In genomic region chr6:108531332-108531731, GRCh38 we compare ENCODE assay signal across 16 cellular contexts. TPM values are rescaled to one million over a fixed set of nuclear protein-coding genes. Genes with fewer than 3 reads are reported as not detected.
DNase-seq lines count a peak whose midpoint lies in the region; ATAC-seq, FAIRE-seq and TF ChIP-seq lines count a peak whose summit lies in the region.
"Had no signal": no experiment of that assay in that cellular context is flagged by ENCODE, and none has a peak within 500 bp of the region (broad histone marks: within the 10 kb centered on the region; RNA-seq: fewer than 3 reads in every experiment).

No MANE protein-coding gene starts in this region.

- H3K14ac ChIP-seq in H1 (ENCODE audit: insufficient read length): no peak overlapping the region

- no peaks in the 10 kb centered on the region for H3K36me3 Mint-ChIP-seq in neural progenitor cell
- no peaks in the 10 kb centered on the region for H3K36me3 Mint-ChIP-seq in activated CD8-positive, alpha-beta T cell treated with anti-CD3 and anti-CD28 coated beads, Interleukin-2, amount 10 ng/mL, durations not matched to agents 7 days and 5 days (ENCODE audit: low read depth)
- no peaks in the 10 kb centered on the region for H3K36me3 Mint-ChIP-seq in activated naive CD4-positive, alpha-beta T cell treated with anti-CD3 and anti-CD28 coated beads for 36 hours (ENCODE audit: low read depth)

- H3K4me3 Mint-ChIP-seq in neural progenitor cell: no peak overlapping the region
- no peak overlapping the region for H3K4me3 Mint-ChIP-seq in activated CD8-positive, alpha-beta T cell treated with anti-CD3 and anti-CD28 coated beads, Interleukin-2, amount 10 ng/mL, durations not matched to agents 7 days and 5 days
- no peak overlapping the region for H3K4me3 Mint-ChIP-seq in activated naive CD4-positive, alpha-beta T cell treated with anti-CD3 and anti-CD28 coated beads for 36 hours

- peak; percentile 36 for FAIRE-seq in H1 (lab: Jason Lieb, UNC)
- FAIRE-seq: A549, GM12878 had no signal

- H2AFZ ChIP-seq in H1 (ENCODE audit: low read length) (no peak overlapping the region), neural progenitor cell (replicated peaks) (no peak overlapping the region)

- no peak for TF ChIP-seq EP300 in H1 (IDR thresholded peaks at IDR 0.05; ENCODE audit: borderline replicate concordance in 1 of 2, low read depth in 2 of 2, low read length in 2 of 2)

- no peak overlapping the region for H4K8ac ChIP-seq in H1 (ENCODE audit: extremely low read depth, insufficient read depth, low read length)

- no peaks in the 10 kb centered on the region for H3F3A ChIP-seq in neural progenitor cell (ENCODE audit: low read depth)

- no peak for ATAC-seq in activated CD8-positive, alpha-beta T cell treated with anti-CD3 and anti-CD28 coated beads, Interleukin-2, amount 10 ng/mL, durations not matched to agents 7 days and 5 days
- ATAC-seq: A549, GM12878 had no signal

- TF ChIP-seq RAD21 in H1 (IDR thresholded peaks at IDR 0.05 in 1 of 2, conservative IDR thresholded peaks at IDR 0.05 in 1 of 2; ENCODE audit: low read depth in 2 of 2, low read length in 2 of 2): peak; percentile 57 to 75

- H3K56ac ChIP-seq in H1 (replicated peaks; ENCODE audit: insufficient read length, low read depth, low read length): no peak overlapping the region

- no peaks in the 10 kb centered on the region for H4K20me1 ChIP-seq in H1 (replicated peaks in 1 of 2; ENCODE audit: control insufficient read depth in 1 of 2, insufficient read depth in 2 of 2, low read length in 2 of 2)
- H4K20me1 ChIP-seq in neural progenitor cell (ENCODE audit: low read depth): no peaks in the 10 kb centered on the region

- H3K18ac ChIP-seq in H1 (ENCODE audit: extremely low read depth, low read length): no peak overlapping the region

- no peak overlapping the region for H2BK5ac ChIP-seq in H1 (ENCODE audit: low read depth, low read length)

- intact Hi-C loops in activated naive CD4-positive, alpha-beta T cell treated with anti-CD3 and anti-CD28 coated beads for 36 hours (cut with micrococcal nuclease): no loop called here

- no peak overlapping the region for H3K27ac Mint-ChIP-seq in neural progenitor cell
- H3K27ac Mint-ChIP-seq in activated CD8-positive, alpha-beta T cell treated with anti-CD3 and anti-CD28 coated beads, Interleukin-2, amount 10 ng/mL, durations not matched to agents 7 days and 5 days: no peak overlapping the region
- H3K27ac Mint-ChIP-seq in activated naive CD4-positive, alpha-beta T cell treated with anti-CD3 and anti-CD28 coated beads for 36 hours: no peak overlapping the region

- TF ChIP-seq CTCF in H1 (IDR thresholded peaks at IDR 0.05; ENCODE audit: control extremely low read depth in 1 of 3, insufficient read depth in 1 of 3, low read depth in 1 of 3, low read length in 3 of 3) (peak; percentile 29 to 64 (median 60)), neural progenitor cell (IDR thresholded peaks at IDR 0.05) (peak; percentile 34)

- H2AK5ac ChIP-seq in H1 (ENCODE audit: low read depth, low read length): no peak overlapping the region

- H3K4me2 ChIP-seq in H1 (ENCODE audit: insufficient read depth in 1 of 2, low read depth in 2 of 2, low read length in 2 of 2): no peak overlapping the region
- H3K4me2 ChIP-seq in neural progenitor cell: no peak overlapping the region
- H3K4me2 ChIP-seq: A549 had no signal

- CTCF ChIA-PET in H1 (lab: Charles Lee; ENCODE audit: partially characterized antibody): interaction anchor here (1.1 to 3.8 kb wide), 6 partner anchors 12 to 542 kb away, joined by 3 to 18 read pairs (median 5); no protein-coding TSS in a partner anchor
- CTCF ChIA-PET in activated CD8-positive, alpha-beta T cell treated with anti-CD3 and anti-CD28 coated beads, Interleukin-2, amount 10 ng/mL, durations not matched to agents 7 days and 5 days (lab: Charles Lee): interaction anchor here (1.1 to 1.3 kb wide), 2 partner anchors 11 to 15 kb away, joined by 3 read pairs; no protein-coding TSS in a partner anchor
- CTCF ChIA-PET in activated naive CD4-positive, alpha-beta T cell treated with anti-CD3 and anti-CD28 coated beads for 36 hours (lab: Charles Lee): interaction anchor here (0.6 kb wide), 1 partner anchor 11 kb away, joined by 3 read pairs; no protein-coding TSS in a partner anchor

- H3K27me3 ChIP-seq in H1 (replicated peaks in 1 of 4; ENCODE audit: control insufficient read depth in 3 of 4, extremely low read depth in 1 of 4, insufficient read depth in 3 of 4, low read length in 3 of 4): no peaks in the 10 kb centered on the region
- no peaks in the 10 kb centered on the region for H3K27me3 ChIP-seq in neural progenitor cell

- H3K79me2 ChIP-seq in H1 (ENCODE audit: control insufficient read depth in 1 of 2, insufficient read depth in 2 of 2, low read length in 2 of 2): no peaks in the 10 kb centered on the region
- no peaks in the 10 kb centered on the region for H3K79me2 ChIP-seq in neural progenitor cell (ENCODE audit: low read depth)

- H3K9ac ChIP-seq in H1 (replicated peaks in 1 of 4; ENCODE audit: extremely low read depth in 1 of 4, low read depth in 3 of 4, low read length in 3 of 4) (no peak overlapping the region), neural progenitor cell (no peak overlapping the region)

- H3K27ac ChIP-seq in H1 (ENCODE audit: low read depth, low read length) (no peak overlapping the region), neural progenitor cell (no peak overlapping the region)
- H3K27ac ChIP-seq: A549 had no signal

- no peak overlapping the region for H2BK12ac ChIP-seq in H1 (ENCODE audit: low read depth, low read length)

- H3K79me1 ChIP-seq in H1 (ENCODE audit: low read depth, low read length): no peaks in the 10 kb centered on the region

- peaks cover 3% of the 10 kb centered on the region for H3K27me3 Mint-ChIP-seq in neural progenitor cell (ENCODE audit: insufficient read depth, low read depth)
- H3K27me3 Mint-ChIP-seq in activated CD8-positive, alpha-beta T cell treated with anti-CD3 and anti-CD28 coated beads, Interleukin-2, amount 10 ng/mL, durations not matched to agents 7 days and 5 days (ENCODE audit: low read depth): peaks cover 4% of the 10 kb centered on the region
- H3K27me3 Mint-ChIP-seq in activated naive CD4-positive, alpha-beta T cell treated with anti-CD3 and anti-CD28 coated beads for 36 hours (ENCODE audit: low read depth): no peaks in the 10 kb centered on the region

- no peak overlapping the region for H2BK120ac ChIP-seq in H1 (replicated peaks; ENCODE audit: low read depth, low read length)

- H3K4me1 Mint-ChIP-seq in neural progenitor cell: peaks cover 2% of the 10 kb centered on the region
- H3K4me1 Mint-ChIP-seq in activated CD8-positive, alpha-beta T cell treated with anti-CD3 and anti-CD28 coated beads, Interleukin-2, amount 10 ng/mL, durations not matched to agents 7 days and 5 days (ENCODE audit: low read depth): no peaks in the 10 kb centered on the region
- H3K4me1 Mint-ChIP-seq in activated naive CD4-positive, alpha-beta T cell treated with anti-CD3 and anti-CD28 coated beads for 36 hours (ENCODE audit: low read depth): no peaks in the 10 kb centered on the region

- H3K4me3 ChIP-seq in H1 (ENCODE audit: extremely low read depth in 1 of 4, insufficient read depth in 2 of 4, low read depth in 3 of 4, low read length in 4 of 4) (no peak overlapping the region), neural progenitor cell (no peak overlapping the region)
- H3K4me3 ChIP-seq: A549, GM12878 had no signal

- H4K5ac ChIP-seq in H1 (ENCODE audit: insufficient read length, low read depth, low read length): no peak overlapping the region

- DNase-seq in NCI-H748 (lab: John Stamatoyannopoulos, UW; ENCODE audit: unreplicated experiment) (peak; percentile 10), NCI-H748 treated with DMSO at 0.1 percent for 48 hours (lab: John Stamatoyannopoulos, UW) (no peak), HT-29 (ENCODE audit: low spot score) (peak; percentile 25), H1 (ENCODE audit: low read depth in 1 of 2, low spot score in 2 of 2) (no peak), neural progenitor cell (ENCODE audit: low spot score) (no peak), cerebellar nuclear complex (lab: John Stamatoyannopoulos, UW) (no peak)
- DNase-seq in activated CD8-positive, alpha-beta T cell treated with anti-CD3 and anti-CD28 coated beads, Interleukin-2, amount 10 ng/mL, durations not matched to agents 7 days and 5 days: no peak
- no peak for DNase-seq in activated naive CD4-positive, alpha-beta T cell treated with anti-CD3 and anti-CD28 coated beads for 36 hours
- DNase-seq: DMS79, Karpas-422, NCI-H187 treated with DMSO at 0.1 percent for 48 hours, NCI-H345, NCI-H526 treated with DMSO at 0.1 percent for 48 hours, SIG-M5 had no signal

- POLR2A ChIA-PET in H1 (lab: Charles Lee; ENCODE audit: partially characterized antibody): no interaction called here
- POLR2A ChIA-PET in activated CD8-positive, alpha-beta T cell treated with anti-CD3 and anti-CD28 coated beads, Interleukin-2, amount 10 ng/mL, durations not matched to agents 7 days and 5 days (lab: Charles Lee): no interaction called here

- H3K36me3 ChIP-seq in H1 (ENCODE audit: control insufficient read depth in 2 of 4, insufficient read depth in 4 of 4, low read length in 3 of 4) (no peaks in the 10 kb centered on the region), neural progenitor cell (no peaks in the 10 kb centered on the region)

- 94% methylated on average over 1 of the region's 1 CpG; no CpG with 5 or more reads in 1 of the 2 experiments for WGBS in H1 (ENCODE audit: extremely low coverage in 1 of 2, insufficient coverage in 1 of 2, insufficient read length in 1 of 2, insufficient replicate concordance in 2 of 2, low coverage in 1 of 2, low lambda C conversion rate in 2 of 2, missing lambda C conversion rate in 1 of 2), 2 experiments

- no peak overlapping the region for H3K23ac ChIP-seq in H1 (ENCODE audit: insufficient read length)

- no peaks in the 10 kb centered on the region for H3K9me3 Mint-ChIP-seq in neural progenitor cell
- H3K9me3 Mint-ChIP-seq in activated CD8-positive, alpha-beta T cell treated with anti-CD3 and anti-CD28 coated beads, Interleukin-2, amount 10 ng/mL, durations not matched to agents 7 days and 5 days (ENCODE audit: insufficient read depth): no peaks in the 10 kb centered on the region
- H3K9me3 Mint-ChIP-seq in activated naive CD4-positive, alpha-beta T cell treated with anti-CD3 and anti-CD28 coated beads for 36 hours: no peaks in the 10 kb centered on the region

- no peak for TF ChIP-seq POLR2A in H1 (IDR thresholded peaks at IDR 0.05; ENCODE audit: control extremely low read depth in 1 of 2, low read depth in 2 of 2, low read length in 2 of 2)

- no peak overlapping the region for H3K4ac ChIP-seq in H1 (replicated peaks; ENCODE audit: insufficient read length, low read depth, low read length)

- H2BK20ac ChIP-seq in H1 (ENCODE audit: low read length): no peak overlapping the region

- no peaks in the 10 kb centered on the region for H3K4me1 ChIP-seq in H1 (replicated peaks in 1 of 4; ENCODE audit: control insufficient read depth in 3 of 4, insufficient read depth in 4 of 4, low read length in 3 of 4)
- no peaks in the 10 kb centered on the region for H3K4me1 ChIP-seq in neural progenitor cell
- H3K4me1 ChIP-seq: A549 had no signal

- no peaks in the 10 kb centered on the region; the same call in 1 of the 2 replicates for H3K23me2 ChIP-seq in H1 (ENCODE audit: low read depth, low read length)

- H4K91ac ChIP-seq in H1 (replicated peaks; ENCODE audit: insufficient read length, low read length): no peak overlapping the region

- no peaks in the 10 kb centered on the region for H3K9me3 ChIP-seq in H1 (ENCODE audit: insufficient read depth in 2 of 2, low read depth in 1 of 2, low read length in 1 of 2)
- H3K9me3 ChIP-seq in neural progenitor cell (ENCODE audit: low read depth): no peaks in the 10 kb centered on the region
- H3K9me3 ChIP-seq: A549 had no signal

- no peak overlapping the region for H2BK15ac ChIP-seq in H1 (ENCODE audit: low read length)

RNA-seq across cellular contexts. Expression of gene FOXO3, which starts 29.4 kb away (rescaled TPM):
- total RNA-seq in HT-29 (2014; rRNA removed; shearing (Covaris generic)): 22.1 and 22.3 TPM in 2 replicates
- 19.3 and 20.2 TPM in 2 replicates for total RNA-seq in H1 (2021; fragmentation: NEBNext Ultra II Directional; extraction: Animal tissue kit (Norgen Biotek cat#: 25700))
- polyA plus RNA-seq in H1 (2011; rRNA removed): 13.1 and 17.0 TPM in 2 replicates
- polyA plus RNA-seq in H1 (2011; cell fraction: cytosol; rRNA removed): 11.8 TPM
- polyA plus RNA-seq in H1 (2011; cell fraction: nucleus; rRNA removed): 18.4 TPM
- polyA plus RNA-seq in H1 (2012, experiment 1 of 2): 8.1 to 9.8 TPM (median 9.7 TPM) in 4 replicates
- 1.2 TPM for polyA plus RNA-seq in H1 (2012, experiment 2 of 2)
- polyA plus RNA-seq in H1 (2013, experiment 1 of 2): 9.0 TPM
- 9.8 TPM for polyA plus RNA-seq in H1 (2013, experiment 2 of 2)
- 65.0 and 75.5 TPM in 2 replicates for polyA minus RNA-seq in H1 (2011; rRNA and poly(A)+ RNA removed)
- 23.7 TPM for polyA minus RNA-seq in H1 (2011; cell fraction: cytosol; rRNA and poly(A)+ RNA removed)
- 39.2 TPM for polyA minus RNA-seq in H1 (2011; cell fraction: nucleus; rRNA and poly(A)+ RNA removed)
- total RNA-seq in neural progenitor cell (ENCODE audit: low replicate concordance): 13.7 and 17.1 TPM in 2 replicates
- 10 to 100 TPM; 12.2 to 12.3 TPM for total RNA-seq in activated CD8-positive, alpha-beta T cell treated with anti-CD3 and anti-CD28 coated beads, Interleukin-2, amount 10 ng/mL, durations not matched to agents 7 days and 5 days
- 1 to 10 TPM; 3.1 to 3.6 TPM for total RNA-seq in activated naive CD4-positive, alpha-beta T cell treated with anti-CD3 and anti-CD28 coated beads for 36 hours

Comparison
In these comparisons a context has a peak if more than half of its experiments do, and no peak if none do; other contexts are left out.
1. DNase-seq: peak in NCI-H748 (single experiment) and HT-29 (single experiment); none in NCI-H748 treated with DMSO at 0.1 percent for 48 hours (single experiment), H1 (0 of 2), neural progenitor cell (single experiment), activated CD8-positive, alpha-beta T cell treated with anti-CD3 and anti-CD28 coated beads, Interleukin-2, amount 10 ng/mL, durations not matched to agents 7 days and 5 days (single experiment), activated naive CD4-positive, alpha-beta T cell treated with anti-CD3 and anti-CD28 coated beads for 36 hours (single experiment) and cerebellar nuclear complex (0 of 2).